ENCODE assay signal across 17 cellular contexts in genomic region chr1:236030572-236030971, GRCh38. TPM values are rescaled to one million over a fixed set of nuclear protein-coding genes. Genes with fewer than 3 reads are reported as not detected.
"Had no signal": no experiment of that assay in that cellular context is flagged by ENCODE, and none has a peak within 500 bp of the region (broad histone marks: within the 10 kb centered on the region; RNA-seq: fewer than 3 reads in every experiment).

No MANE protein-coding gene starts in this region.

- H3K4me3 ChIP-seq: mucosa of descending colon, right atrium auricular region, sigmoid colon, skin epidermis, tibial artery, upper lobe of left lung, uterus had no signal

- H3K36me3 ChIP-seq: uterus had no signal

- H3K27ac ChIP-seq: right atrium auricular region, skin epidermis, tibial artery, upper lobe of left lung had no signal

- H3K27me3 ChIP-seq: right atrium auricular region, sigmoid colon, tibial artery, upper lobe of left lung, uterus had no signal

- H3K4me1 ChIP-seq: right atrium auricular region, tibial artery, upper lobe of left lung, uterus had no signal

- H3K9me3 ChIP-seq: mucosa of descending colon, right atrium auricular region, sigmoid colon, tibial artery, upper lobe of left lung, uterus had no signal

- ATAC-seq: left cardiac atrium; mucosa of descending colon; naive thymus-derived CD8-positive, alpha-beta T cell had no signal

- DNase-seq: endodermal cell; erythroblast; foreskin melanocyte; immature natural killer cell; kidney; left cardiac atrium; mucosa of descending colon; naive thymus-derived CD8-positive, alpha-beta T cell; posterior cingulate gyrus; stimulated activated CD4-positive, alpha-beta T cell treated with anti-CD3 and anti-CD28 coated beads, Interleukin-12 subunit alpha, Interleukin-12 subunit beta, amount 100 ng/mL, for 4 hours; stimulated activated naive CD4-positive, alpha-beta T cell treated with Interleukin-2 at 50 U/mL for 16 hours; tibial artery; upper lobe of left lung had no signal

RNA-seq across cellular contexts. Expression of gene NID1, which starts 34.3 kb away (rescaled TPM):
- polyA plus RNA-seq: immature natural killer cell; naive thymus-derived CD8-positive, alpha-beta T cell had no signal
